30 cellular contexts compared by ENCODE assay signal in genomic region chr3:107452436-107452835, GRCh38.
A peak's percentile ranks its signal among the peaks of the same experiment; 100 is the strongest.
DNase-seq lines count a peak whose midpoint lies in the region; ATAC-seq and TF ChIP-seq lines count a peak whose summit lies in the region.
"Had no signal": no experiment of that assay in that cellular context is flagged by ENCODE, and none has a peak within 500 bp of the region (broad histone marks: within the 10 kb centered on the region; RNA-seq: fewer than 3 reads in every experiment).

No MANE protein-coding gene starts in this region.

- no peaks in the 10 kb centered on the region for H3K36me3 ChIP-seq in Peyer's patch
- H3K36me3 ChIP-seq: ascending aorta, BLaER1, gastroesophageal sphincter, stomach, upper lobe of right lung had no signal

- no peaks in the 10 kb centered on the region for H3K4me1 ChIP-seq in Peyer's patch
- H3K4me1 ChIP-seq: ascending aorta, BLaER1, gastroesophageal sphincter, psoas muscle, stomach, upper lobe of right lung had no signal

- ATAC-seq in omental fat pad (ENCODE audit: low FRiP score) (no peak), GM19452 (IDR thresholded peaks at IDR 0.05; ENCODE audit: unreplicated experiment) (no peak)
- ATAC-seq: gastroesophageal sphincter, left colon, psoas muscle, upper lobe of right lung had no signal

- TF ChIP-seq POLR2A in Peyer's patch (IDR thresholded peaks at IDR 0.05), result no peak

- TF ChIP-seq CTCF in epithelial cell of esophagus (IDR thresholded peaks at IDR 0.05; ENCODE audit: insufficient read depth, low read depth, low read length, missing control alignments), result no peak
- no peak for TF ChIP-seq CTCF in omental fat pad (IDR thresholded peaks at IDR 0.05)
- no peak for TF ChIP-seq CTCF in Peyer's patch (IDR thresholded peaks at IDR 0.05)

- H3K27me3 ChIP-seq in Peyer's patch, result no peaks in the 10 kb centered on the region
- H3K27me3 ChIP-seq: ascending aorta, BLaER1, gastroesophageal sphincter, stomach, upper lobe of right lung had no signal

- no peaks in the 10 kb centered on the region for H3K9me3 ChIP-seq in Peyer's patch
- H3K9me3 ChIP-seq: ascending aorta, BLaER1, gastroesophageal sphincter, psoas muscle, stomach, upper lobe of right lung had no signal

- no peak overlapping the region for H3K27ac ChIP-seq in Peyer's patch
- H3K27ac ChIP-seq: 22Rv1, ascending aorta, BLaER1, gastroesophageal sphincter, HL-60, psoas muscle, stomach, upper lobe of right lung had no signal

- H3K4me3 ChIP-seq in epithelial cell of esophagus (ENCODE audit: low read length), result no peak overlapping the region
- H3K4me3 ChIP-seq in Peyer's patch, result no peak overlapping the region
- H3K4me3 ChIP-seq: ascending aorta, BLaER1, gastroesophageal sphincter, psoas muscle, smooth muscle cell, stomach, upper lobe of right lung had no signal

- peak; percentile 29 for DNase-seq in DMS 273 (lab: John Stamatoyannopoulos, UW; ENCODE audit: unreplicated experiment)
- DNase-seq in DMS 273 treated with DMSO at 0.1 percent for 48 hours (lab: John Stamatoyannopoulos, UW), result no peak
- peak; percentile 77 for DNase-seq in RKO (ENCODE audit: low spot score)
- peak; percentile 74 for DNase-seq in epithelial cell of esophagus (ENCODE audit: low read depth)
- peak; percentile 74 for DNase-seq in renal cortical epithelial cell (ENCODE audit: low read depth)
- no peak for DNase-seq in omental fat pad (ENCODE audit: low spot score)
- DNase-seq in Peyer's patch, result no peak
- DNase-seq: activated CD4-positive, alpha-beta T cell treated with anti-CD3 and anti-CD28 coated beads, Interleukin-2, amount 10 ng/mL, durations not matched to agents 24 days and 14 days; activated CD8-positive, alpha-beta memory T cell treated with anti-CD3 and anti-CD28 coated beads, Interleukin-2, amount 50 U/mL, for 4 hours; activated effector memory CD4-positive, alpha-beta T cell treated with anti-CD3 and anti-CD28 coated beads, Interleukin-2, amount 50 U/mL, for 16 hours; Calu3; cortex of kidney; GDM1; KG1; left colon; NCI-H2081; NCI-H446; NK-92 treated with Interleukin-12 subunit alpha and Interleukin-12 subunit beta, amount 100 ng/mL, for 24 hours; psoas muscle; stimulated activated CD4-positive, alpha-beta T cell treated with anti-CD3 and anti-CD28 coated beads, Interleukin-4, amount 100 ng/mL, for 1 hour; stomach; T-helper 1 cell; upper lobe of right lung had no signal

Comparison
In these comparisons a context has a peak if more than half of its experiments do, and no peak if none do; other contexts are left out.
1. DNase-seq: peak in DMS 273 (single experiment), RKO (single experiment), epithelial cell of esophagus (single experiment) and renal cortical epithelial cell (single experiment); none in DMS 273 treated with DMSO at 0.1 percent for 48 hours (single experiment), omental fat pad (single experiment) and Peyer's patch (0 of 3).